Comparison of ENCODE assay signal across 20 cellular contexts in the genomic region with DNA sequence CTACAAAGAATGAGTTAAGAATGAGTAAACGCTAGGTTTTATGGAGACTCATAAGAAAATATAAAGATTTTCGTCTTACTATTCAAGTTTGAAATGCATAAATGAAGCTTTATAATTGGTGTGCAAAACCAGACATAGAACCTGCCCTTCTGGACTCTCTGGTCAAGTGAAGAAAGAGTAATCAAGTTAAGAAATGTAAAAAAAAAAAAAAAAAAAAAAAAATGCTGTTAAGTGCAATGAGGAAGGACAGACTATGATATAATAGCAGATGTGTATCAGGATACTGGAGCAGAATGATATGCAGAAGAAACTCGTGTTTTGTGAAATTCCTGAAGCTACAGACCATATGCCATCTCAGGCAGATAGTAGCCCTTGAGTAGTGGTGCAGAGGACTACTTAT.
"Had no signal": no experiment of that assay in that cellular context is flagged by ENCODE, and none has a peak within 500 bp of the region (broad histone marks: within the 10 kb centered on the region; RNA-seq: fewer than 3 reads in every experiment).

No MANE protein-coding gene starts in this region.

- H3K36me3 ChIP-seq: colonic mucosa, pancreas, uterus had no signal

- H3K27ac ChIP-seq: colonic mucosa, heart left ventricle, pancreas, tibial artery, upper lobe of left lung, uterus had no signal

- H3K4me3 Mint-ChIP-seq: endodermal cell; nephron; stimulated activated memory B cell treated with anti-CD40 and anti-IgM and Interleukin-4, amounts not matched to agents 10 μg/mL and 1 μg/mL and 100 μg/mL, for 72 hours; stimulated activated naive CD8-positive, alpha-beta T cell treated with anti-CD3 and anti-CD28 coated beads, Interleukin-15, Interleukin-2, amounts not matched to agents 100 ng/mL and 50 ng/mL, for 24 hours had no signal

- H3K9me3 Mint-ChIP-seq: endodermal cell; nephron; stimulated activated memory B cell treated with anti-CD40 and anti-IgM and Interleukin-4, amounts not matched to agents 10 μg/mL and 1 μg/mL and 100 μg/mL, for 72 hours; stimulated activated naive CD8-positive, alpha-beta T cell treated with anti-CD3 and anti-CD28 coated beads, Interleukin-15, Interleukin-2, amounts not matched to agents 100 ng/mL and 50 ng/mL, for 24 hours had no signal

- ATAC-seq: heart left ventricle; pancreas; right cardiac atrium; stimulated activated memory B cell treated with anti-CD40 and anti-IgM and Interleukin-4, amounts not matched to agents 10 μg/mL and 1 μg/mL and 100 μg/mL, for 72 hours had no signal

- H3K27ac Mint-ChIP-seq: endodermal cell; nephron; progenitor cell of endocrine pancreas; stimulated activated memory B cell treated with anti-CD40 and anti-IgM and Interleukin-4, amounts not matched to agents 10 μg/mL and 1 μg/mL and 100 μg/mL, for 72 hours; stimulated activated naive CD8-positive, alpha-beta T cell treated with anti-CD3 and anti-CD28 coated beads, Interleukin-15, Interleukin-2, amounts not matched to agents 100 ng/mL and 50 ng/mL, for 24 hours had no signal

- DNase-seq: colonic mucosa; effector CD4-positive, alpha-beta T cell; endodermal cell; heart left ventricle; hippocampal formation; occipital lobe; pancreas; right cardiac atrium; stimulated activated CD4-positive, alpha-beta T cell treated with anti-CD3 and anti-CD28 coated beads, Interleukin-4, amount 100 ng/mL, for 1 hour; stimulated activated CD8-positive, alpha-beta memory T cell treated with anti-CD3 and anti-CD28 coated beads, Interleukin-4, amount 100 ng/mL, for 48 hours; tibial artery; upper lobe of left lung; uterus had no signal

- H3K4me1 ChIP-seq: uterus had no signal

- H3K27me3 Mint-ChIP-seq: stimulated activated memory B cell treated with anti-CD40 and anti-IgM and Interleukin-4, amounts not matched to agents 10 μg/mL and 1 μg/mL and 100 μg/mL, for 72 hours; stimulated activated naive CD8-positive, alpha-beta T cell treated with anti-CD3 and anti-CD28 coated beads, Interleukin-15, Interleukin-2, amounts not matched to agents 100 ng/mL and 50 ng/mL, for 24 hours had no signal

- H3K9me3 ChIP-seq: colonic mucosa, heart left ventricle, pancreas, tibial artery, upper lobe of left lung, uterus had no signal

- H3K27me3 ChIP-seq: colonic mucosa, heart left ventricle, pancreas, tibial artery, upper lobe of left lung, uterus had no signal

- H3K4me2 ChIP-seq: smooth muscle cell had no signal

- FAIRE-seq: endothelial cell of umbilical vein, frontal cortex had no signal

- H3K4me3 ChIP-seq: colonic mucosa, heart left ventricle, pancreas, smooth muscle cell, tibial artery, upper lobe of left lung, uterus had no signal
